ENCODE assay signal across 6 cellular contexts in the genomic region with DNA sequence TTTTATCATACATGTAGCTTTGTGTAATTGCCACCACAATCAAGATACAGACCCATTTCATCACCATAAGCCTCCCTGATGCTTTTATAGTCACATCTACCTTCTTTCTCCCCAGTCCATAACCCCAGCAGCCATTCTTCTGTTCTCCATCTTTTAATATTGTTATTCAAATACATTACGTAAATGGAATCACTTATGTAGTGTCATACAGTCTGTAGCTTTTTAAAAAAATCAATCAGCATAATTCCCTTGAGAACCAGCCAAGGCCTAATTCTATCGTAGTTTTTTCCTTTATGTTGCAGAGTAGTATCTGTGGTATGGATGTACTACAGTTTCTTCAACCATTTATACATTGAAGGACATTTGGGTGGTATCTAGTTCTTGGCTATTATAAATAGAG.
"Had no signal": no experiment of that assay in that cellular context is flagged by ENCODE, and none has a peak within 500 bp of the region (broad histone marks: within the 10 kb centered on the region; RNA-seq: fewer than 3 reads in every experiment).

No MANE protein-coding gene starts in this region.

- H3K27ac Mint-ChIP-seq: GM23338, H9, HFFc6 had no signal

- H3K9me3 Mint-ChIP-seq: HFFc6 had no signal

- H3K4me3 Mint-ChIP-seq: GM23338, H9, HFFc6 had no signal

- DNase-seq: H9, HFFc6, IMR-90 had no signal

- H3K4me1 Mint-ChIP-seq: GM23338 had no signal

- H3K4me3 ChIP-seq: GM23338, K562 had no signal

- ATAC-seq: GM23338, HCT116, K562 had no signal

- H3K4me2 ChIP-seq: GM23338 had no signal
